22 cellular contexts compared by ENCODE assay signal in the genomic region with DNA sequence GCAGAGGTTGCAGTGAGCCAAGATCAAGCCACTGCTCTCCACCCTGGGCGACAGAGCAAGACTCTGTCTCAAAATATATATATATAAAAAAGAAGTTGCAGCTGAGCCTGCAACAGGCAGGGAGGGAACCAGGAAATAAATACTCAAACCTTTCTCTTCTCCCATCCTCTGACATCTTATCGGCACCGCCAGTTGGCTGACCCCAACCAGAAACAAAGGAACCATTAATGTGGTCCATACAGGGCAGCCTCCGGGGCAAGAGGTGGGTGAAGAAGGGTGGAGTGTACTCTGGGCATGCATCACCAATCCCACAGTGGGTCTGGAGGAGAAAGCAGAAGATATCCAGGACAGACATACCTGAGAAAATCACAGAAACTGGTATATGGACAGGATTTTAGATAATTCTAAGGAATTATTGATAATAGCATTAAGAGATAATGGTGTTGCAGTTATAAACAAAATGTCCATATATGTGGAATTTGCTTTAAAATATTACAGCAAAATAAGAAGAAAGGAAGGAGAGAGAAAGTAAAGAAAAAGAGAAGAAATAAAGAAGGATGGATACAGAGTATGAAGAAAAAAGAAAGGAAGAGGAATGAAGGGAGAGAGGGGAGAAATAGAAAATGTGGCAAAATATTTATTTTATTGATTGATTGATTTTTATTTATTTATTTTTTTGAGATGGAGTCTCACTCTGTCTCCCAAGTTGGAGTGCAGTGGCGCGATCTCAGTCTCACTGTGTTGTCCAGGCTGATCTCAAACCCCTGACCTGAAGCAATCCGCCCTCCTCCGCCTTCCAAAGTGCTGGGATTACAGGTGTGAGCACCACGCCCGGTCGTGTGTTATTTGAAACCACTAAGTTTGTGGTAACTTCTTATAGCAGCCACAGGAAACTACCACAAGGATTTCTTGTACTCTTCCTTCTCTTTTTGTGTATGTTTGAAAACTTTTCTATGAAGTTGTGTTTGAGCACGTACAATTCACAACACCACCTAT. TPM values are rescaled to one million over a fixed set of nuclear protein-coding genes. Genes with fewer than 3 reads are reported as not detected.
A peak's percentile ranks its signal among the peaks of the same experiment; 100 is the strongest.
DNase-seq lines count a peak whose midpoint lies in the region; ATAC-seq, FAIRE-seq and TF ChIP-seq lines count a peak whose summit lies in the region.
"Had no signal": no experiment of that assay in that cellular context is flagged by ENCODE, and none has a peak within 500 bp of the region (broad histone marks: within the 10 kb centered on the region; RNA-seq: fewer than 3 reads in every experiment).

No MANE protein-coding gene starts in this region.

- no peak for FAIRE-seq in GM12878 (lab: Jason Lieb, UNC)
- FAIRE-seq: GM19239 had no signal

- H3K4me1 ChIP-seq in HEK293 (ENCODE audit: control insufficient read depth, insufficient read depth, low read length), result no peaks in the 10 kb centered on the region
- peaks cover 26% of the 10 kb centered on the region for H3K4me1 ChIP-seq in GM12878 (ENCODE audit: control insufficient read depth, insufficient read depth, low read length)
- peaks cover 59 to 60% of the 10 kb centered on the region in 2 experiments for H3K4me1 ChIP-seq in neutrophil (ENCODE audit: control insufficient read depth in 1 of 2, insufficient read depth in 1 of 2, low read depth in 1 of 2, low read length in 1 of 2)
- no peaks in the 10 kb centered on the region for H3K4me1 ChIP-seq in colonic mucosa
- H3K4me1 ChIP-seq: BE2C, parathyroid adenoma had no signal

- WGBS in GM12878 (ENCODE audit: insufficient coverage, insufficient replicate concordance, low lambda C conversion rate, missing lambda C conversion rate), result 66% methylated on average over 12 of the region's 12 CpGs

- no peaks in the 10 kb centered on the region for H3K9me3 ChIP-seq in HEK293 (ENCODE audit: control insufficient read depth, insufficient read depth, low read depth, low read length)
- H3K9me3 ChIP-seq in GM12878 (replicated peaks; ENCODE audit: control insufficient read depth, insufficient read depth, low read length), result no peaks in the 10 kb centered on the region
- no peaks in the 10 kb centered on the region for H3K9me3 ChIP-seq in neutrophil
- H3K9me3 ChIP-seq in colonic mucosa, result no peaks in the 10 kb centered on the region
- H3K9me3 ChIP-seq: BE2C, stomach had no signal

- POLR2A ChIA-PET in HEK293 (lab: Yijun Ruan, JAX) (no interaction called here), GM12878 (lab: Charles Lee) (no interaction called here)

- peaks cover 22% of the 10 kb centered on the region for H3K4me1 Mint-ChIP-seq in T-helper 1 cell treated with Interleukin-12 subunit alpha and Interleukin-12 subunit beta and Interleukin-4 antibody, amounts not matched to agents 30 μg/mL and 1 μg/mL, for 36 hours (ENCODE audit: low read depth)

- H2AFZ ChIP-seq in GM12878 (ENCODE audit: control insufficient read depth, low read depth, low read length), result no peak overlapping the region
- H2AFZ ChIP-seq: GM23248, parathyroid adenoma had no signal

- TF ChIP-seq EP300 in GM12878 (IDR thresholded peaks at IDR 0.05; ENCODE audit: borderline replicate concordance in 1 of 2, control insufficient read depth in 1 of 2, low read depth in 2 of 2, low read length in 2 of 2), result no peak

- no TSS peak for BruUV-seq in GM12878 (replicated peaks; lab: Mats Ljungman, UMichigan)

- H3K36me3 ChIP-seq in HEK293 (ENCODE audit: control insufficient read depth in 2 of 2, insufficient read depth in 1 of 2, low read length in 2 of 2), result no peaks in the 10 kb centered on the region
- H3K36me3 ChIP-seq in GM12878 (ENCODE audit: control insufficient read depth in 2 of 2, insufficient read depth in 2 of 2, low read length in 1 of 2), result no peaks in the 10 kb centered on the region
- H3K36me3 ChIP-seq in neutrophil, result no peaks in the 10 kb centered on the region
- no peaks in the 10 kb centered on the region for H3K36me3 ChIP-seq in colonic mucosa
- H3K36me3 ChIP-seq: BE2C, stomach had no signal

- H3K27ac Mint-ChIP-seq in T-helper 1 cell treated with Interleukin-12 subunit alpha and Interleukin-12 subunit beta and Interleukin-4 antibody, amounts not matched to agents 30 μg/mL and 1 μg/mL, for 36 hours, result peak overlapping the region; percentile 55
- H3K27ac Mint-ChIP-seq: T-helper 17 cell, type B pancreatic cell had no signal

- H3K79me2 ChIP-seq in GM12878 (ENCODE audit: control insufficient read depth, insufficient read depth, low read length), result no peaks in the 10 kb centered on the region
- H3K79me2 ChIP-seq: parathyroid adenoma had no signal

- peaks cover 8% of the 10 kb centered on the region for H3K36me3 Mint-ChIP-seq in T-helper 1 cell treated with Interleukin-12 subunit alpha and Interleukin-12 subunit beta and Interleukin-4 antibody, amounts not matched to agents 30 μg/mL and 1 μg/mL, for 36 hours (ENCODE audit: low read depth)
- H3K36me3 Mint-ChIP-seq: type B pancreatic cell had no signal

- H3K27me3 ChIP-seq in GM12878 (replicated peaks in 1 of 2; ENCODE audit: control insufficient read depth in 2 of 2, insufficient read depth in 2 of 2, low read length in 1 of 2) (no peaks in the 10 kb centered on the region), neutrophil (no peaks in the 10 kb centered on the region), colonic mucosa (no peaks in the 10 kb centered on the region)
- H3K27me3 ChIP-seq: BE2C, stomach had no signal

- RAD21 ChIA-PET in GM12878 (lab: Charles Lee; ENCODE audit: unreplicated experiment), result no interaction called here

- H3K9me3 Mint-ChIP-seq in T-helper 1 cell treated with Interleukin-12 subunit alpha and Interleukin-12 subunit beta and Interleukin-4 antibody, amounts not matched to agents 30 μg/mL and 1 μg/mL, for 36 hours, result no peaks in the 10 kb centered on the region
- H3K9me3 Mint-ChIP-seq: type B pancreatic cell had no signal

- CTCF ChIA-PET in HEK293 (lab: Yijun Ruan, JAX) (no interaction called here), GM12878 (lab: Yijun Ruan, JAX) (interaction anchor here (0.7 kb wide), 1 partner anchor 28 kb away, joined by 3 read pairs; no protein-coding TSS in a partner anchor)

- H4K20me1 ChIP-seq in GM12878 (ENCODE audit: control insufficient read depth, insufficient read depth), result no peaks in the 10 kb centered on the region

- DNase-seq in T-helper 1 cell, result no peak
- DNase-seq in GM12878 (ENCODE audit: low read depth, low spot score), result no peak
- no peak for DNase-seq in NCI-H2171 treated with DMSO at 0.1 percent for 48 hours (lab: John Stamatoyannopoulos, UW)
- DNase-seq in colonic mucosa, result no peak
- DNase-seq: 8988T; activated CD8-positive, alpha-beta memory T cell treated with anti-CD3 and anti-CD28 coated beads, Interleukin-2, amount 50 U/mL, for 48 hours; activated effector memory CD4-positive, alpha-beta T cell treated with anti-CD3 and anti-CD28 coated beads, Interleukin-2, amount 50 U/mL, for 16 hours; BE2C; GM23248; NCI-H1417; NCI-H526 treated with DMSO at 0.1 percent for 48 hours; Right ventricle myocardium superior; stimulated activated CD4-positive, alpha-beta T cell treated with anti-CD3 and anti-CD28 coated beads, Interleukin-1b, Interleukin-23, amount 100 ng/mL, for 48 hours; stomach; T-helper 17 cell had no signal

- TF ChIP-seq POLR2A in GM12878 (IDR thresholded peaks at IDR 0.05; ENCODE audit: low read depth, low read length), result no peak

- peak overlapping the region; percentile 52 for H3K4me3 Mint-ChIP-seq in T-helper 1 cell treated with Interleukin-12 subunit alpha and Interleukin-12 subunit beta and Interleukin-4 antibody, amounts not matched to agents 30 μg/mL and 1 μg/mL, for 36 hours
- H3K4me3 Mint-ChIP-seq: T-helper 17 cell, type B pancreatic cell had no signal

- H3K4me2 ChIP-seq in GM12878 (ENCODE audit: control insufficient read depth, insufficient read depth), result no peak overlapping the region

- in situ Hi-C loops in GM12878 (cut with MboI), result no loop called here

- H3K27me3 Mint-ChIP-seq in T-helper 1 cell treated with Interleukin-12 subunit alpha and Interleukin-12 subunit beta and Interleukin-4 antibody, amounts not matched to agents 30 μg/mL and 1 μg/mL, for 36 hours (ENCODE audit: low read depth), result peaks cover 72% of the 10 kb centered on the region

- TF ChIP-seq CTCF in HEK293 (tag by site-specific recombination; IDR thresholded peaks at IDR 0.05), result no peak
- TF ChIP-seq CTCF in GM12878 (IDR thresholded peaks at IDR 0.05 in 2 of 3, conservative IDR thresholded peaks at IDR 0.05 in 1 of 3; ENCODE audit: control insufficient read depth in 2 of 3, extremely low read depth in 1 of 3, insufficient read depth in 1 of 3, low read depth in 3 of 3, low read length in 3 of 3), result no peak
- no peak for TF ChIP-seq CTCF in neutrophil (IDR thresholded peaks at IDR 0.05)
- TF ChIP-seq CTCF in colonic mucosa (IDR thresholded peaks at IDR 0.05), result no peak

- SMC1A ChIA-PET in GM12878 (lab: Charles Lee; ENCODE audit: uncharacterized antibody, unreplicated experiment), result interaction anchor here (1.0 to 1.3 kb wide), 3 partner anchors 10 to 103 kb away, joined by 3 to 4 read pairs (median 3); no protein-coding TSS in a partner anchor

- intact Hi-C loops in GM12878 (cut with micrococcal nuclease; ENCODE audit: unreplicated experiment), result no loop called here
- intact Hi-C loops in colonic mucosa (cut with DNase I), result no loop called here

- TF ChIP-seq RAD21 in GM12878 (IDR thresholded peaks at IDR 0.05; ENCODE audit: insufficient read depth, low read depth, low read length), result no peak

- H3K27ac ChIP-seq in HEK293 (ENCODE audit: extremely low read depth, low read depth, low read length), result no peak overlapping the region
- no peak overlapping the region for H3K27ac ChIP-seq in GM12878 (ENCODE audit: control insufficient read depth, insufficient read depth)
- peak overlapping the region; percentile 85 for H3K27ac ChIP-seq in neutrophil
- no peak overlapping the region for H3K27ac ChIP-seq in colonic mucosa
- H3K27ac ChIP-seq: GM23248, parathyroid adenoma had no signal

- H3K4me3 ChIP-seq in HEK293 (ENCODE audit: low read depth, low read length) (no peak overlapping the region), GM12878 (no peak overlapping the region; the same call in 1 of the 2 replicates), neutrophil (ENCODE audit: low read depth in 1 of 2, low read length in 1 of 2) (peak overlapping the region; percentile 12 to 30), colonic mucosa (no peak overlapping the region)
- H3K4me3 ChIP-seq: GM23248, stomach had no signal

- ATAC-seq in GM12878, result no peak
- no peak for ATAC-seq in GM21447 (IDR thresholded peaks at IDR 0.05; ENCODE audit: unreplicated experiment)
- ATAC-seq: T-helper 17 cell had no signal

- H3K9ac ChIP-seq in GM12878 (ENCODE audit: control insufficient read depth, insufficient read depth, low read length), result no peak overlapping the region
- no peak overlapping the region for H3K9ac ChIP-seq in colonic mucosa (ENCODE audit: low read depth in 2 of 2, low read length in 2 of 2)
- H3K9ac ChIP-seq: GM23248, parathyroid adenoma had no signal

RNA-seq across cellular contexts. Expression of a gene that starts 4.1 kb away (rescaled TPM):
- 63.0 and 72.4 TPM in 2 replicates for total RNA-seq in GM12878 (2013; cell fraction: nucleolus; rRNA removed)
- total RNA-seq in GM12878 (2014; rRNA removed), result 18.1 and 23.9 TPM in 2 replicates
- total RNA-seq in GM12878 (2014; rRNA removed; fragmentation: Illumina TruSeq; extraction: Trizol), result 20.1 and 20.2 TPM in 2 replicates
- 25.5 and 28.4 TPM in 2 replicates for total RNA-seq in GM12878 (2021)
- polyA plus RNA-seq in GM12878 (2011; ENCODE audit: low read depth), result 5.8 TPM
- polyA plus RNA-seq in GM12878 (2011; rRNA removed), result 167 and 251 TPM in 2 replicates
- polyA plus RNA-seq in GM12878 (2011; cell fraction: cytosol; rRNA removed), result 376 and 431 TPM in 2 replicates
- polyA plus RNA-seq in GM12878 (2011; cell fraction: nucleus; rRNA removed), result 49.8 and 57.4 TPM in 2 replicates
- polyA plus RNA-seq in GM12878 (2012), result 7.3 and 10.0 TPM in 2 replicates
- 30.6 and 31.1 TPM in 2 replicates for polyA plus RNA-seq in GM12878 (2014; fragmentation: Illumina TruSeq; extraction: Trizol)
- 10 to 100 TPM; 29.8 to 57.7 TPM for polyA plus RNA-seq in GM12878 (2014; fragmentation: Nextera tagmentation; extraction: Ambion mirVana)
- 25.5 and 31.3 TPM in 2 replicates for polyA plus RNA-seq in GM12878 (2014; rRNA removed)
- polyA plus RNA-seq in GM12878 (2016; fragmentation: Nextera tagmentation; extraction: Ambion mirVana), result 10 to 100 TPM; 17.5 to 18.2 TPM
- polyA minus RNA-seq in GM12878 (2011; rRNA and poly(A)+ RNA removed), result 334 and 394 TPM in 2 replicates
- polyA minus RNA-seq in GM12878 (2011; cell fraction: cytosol; rRNA and poly(A)+ RNA removed), result 67.7 and 82.6 TPM in 2 replicates
- polyA minus RNA-seq in GM12878 (2011; cell fraction: nucleus; rRNA and poly(A)+ RNA removed), result 16.6 and 29.9 TPM in 2 replicates
- 1 to 10 TPM; 2.2 to 3.9 TPM for total RNA-seq in colonic mucosa
- total RNA-seq: GM23248 had no signal
- polyA plus RNA-seq: GM23248 had no signal

RNA-seq across cellular contexts. Expression of a gene that starts 52.2 kb away (rescaled TPM):
- total RNA-seq in GM12878 (2013; cell fraction: nucleolus; rRNA removed), result 26.2 and 27.8 TPM in 2 replicates
- total RNA-seq in GM12878 (2014; rRNA removed), result 91.2 and 109 TPM in 2 replicates
- 152 and 155 TPM in 2 replicates for total RNA-seq in GM12878 (2014; rRNA removed; fragmentation: Illumina TruSeq; extraction: Trizol)
- 109 and 111 TPM in 2 replicates for total RNA-seq in GM12878 (2021)
- 61.0 TPM for polyA plus RNA-seq in GM12878 (2011; ENCODE audit: low read depth)
- 137 and 176 TPM in 2 replicates for polyA plus RNA-seq in GM12878 (2011; rRNA removed)
- polyA plus RNA-seq in GM12878 (2011; cell fraction: cytosol; rRNA removed), result 84.8 and 92.1 TPM in 2 replicates
- 59.2 and 72.5 TPM in 2 replicates for polyA plus RNA-seq in GM12878 (2011; cell fraction: nucleus; rRNA removed)
- 68.0 and 82.9 TPM in 2 replicates for polyA plus RNA-seq in GM12878 (2012)
- 251 and 323 TPM in 2 replicates for polyA plus RNA-seq in GM12878 (2014; fragmentation: Illumina TruSeq; extraction: Trizol)
- 100 to 1,000 TPM; 209 to 296 TPM for polyA plus RNA-seq in GM12878 (2014; fragmentation: Nextera tagmentation; extraction: Ambion mirVana)
- 95.0 and 106 TPM in 2 replicates for polyA plus RNA-seq in GM12878 (2014; rRNA removed)
- polyA plus RNA-seq in GM12878 (2016; fragmentation: Nextera tagmentation; extraction: Ambion mirVana), result 100 to 1,000 TPM; 149 to 155 TPM
- 36.3 and 42.2 TPM in 2 replicates for polyA minus RNA-seq in GM12878 (2011; rRNA and poly(A)+ RNA removed)
- 14.1 and 15.9 TPM in 2 replicates for polyA minus RNA-seq in GM12878 (2011; cell fraction: cytosol; rRNA and poly(A)+ RNA removed)
- 8.7 and 16.1 TPM in 2 replicates for polyA minus RNA-seq in GM12878 (2011; cell fraction: nucleus; rRNA and poly(A)+ RNA removed)
- total RNA-seq in colonic mucosa, result 10 to 100 TPM; 53.1 to 57.2 TPM

RNA-seq across cellular contexts. Expression of a gene that starts 55.3 kb away (rescaled TPM):
- 29.9 and 31.3 TPM in 2 replicates for total RNA-seq in GM12878 (2013; cell fraction: nucleolus; rRNA removed)
- total RNA-seq in GM12878 (2014; rRNA removed), result 515 and 527 TPM in 2 replicates
- 256 and 286 TPM in 2 replicates for total RNA-seq in GM12878 (2014; rRNA removed; fragmentation: Illumina TruSeq; extraction: Trizol)
- 314 and 320 TPM in 2 replicates for total RNA-seq in GM12878 (2021)
- polyA plus RNA-seq in GM12878 (2011; ENCODE audit: low read depth), result 210 TPM
- 279 and 352 TPM in 2 replicates for polyA plus RNA-seq in GM12878 (2011; rRNA removed)
- polyA plus RNA-seq in GM12878 (2011; cell fraction: cytosol; rRNA removed), result 259 and 347 TPM in 2 replicates
- polyA plus RNA-seq in GM12878 (2011; cell fraction: nucleus; rRNA removed), result 205 and 266 TPM in 2 replicates
- polyA plus RNA-seq in GM12878 (2012), result 407 and 585 TPM in 2 replicates
- polyA plus RNA-seq in GM12878 (2014; fragmentation: Illumina TruSeq; extraction: Trizol), result 146 and 253 TPM in 2 replicates
- 100 to 1,000 TPM; 296 to 883 TPM for polyA plus RNA-seq in GM12878 (2014; fragmentation: Nextera tagmentation; extraction: Ambion mirVana)
- 892 and 1,008 TPM in 2 replicates for polyA plus RNA-seq in GM12878 (2014; rRNA removed)
- 1,000 to 10,000 TPM; 1,209 to 1,210 TPM for polyA plus RNA-seq in GM12878 (2016; fragmentation: Nextera tagmentation; extraction: Ambion mirVana)
- 45.1 and 56.3 TPM in 2 replicates for polyA minus RNA-seq in GM12878 (2011; rRNA and poly(A)+ RNA removed)
- polyA minus RNA-seq in GM12878 (2011; cell fraction: cytosol; rRNA and poly(A)+ RNA removed), result 40.3 and 46.8 TPM in 2 replicates
- polyA minus RNA-seq in GM12878 (2011; cell fraction: nucleus; rRNA and poly(A)+ RNA removed), result 29.7 and 52.8 TPM in 2 replicates
- 100 to 1,000 TPM; 326 to 331 TPM for total RNA-seq in colonic mucosa

Comparison
In these comparisons a context has a peak if more than half of its experiments do, and no peak if none do; other contexts are left out.
1. H3K4me3 ChIP-seq: peak in neutrophil (2 of 2); none in HEK293 (single experiment), GM12878 (single experiment) and colonic mucosa (single experiment).